Comparison of ENCODE assay signal across 8 cellular contexts in genomic region chr3:107241217-107241616, GRCh38.
DNase-seq lines count a peak whose midpoint lies in the region; ATAC-seq, FAIRE-seq and TF ChIP-seq lines count a peak whose summit lies in the region.

No MANE protein-coding gene starts in this region.

- no peak overlapping the region for H3K14ac ChIP-seq in H1 (ENCODE audit: insufficient read length)

- peaks cover 16% of the 10 kb centered on the region for H3K36me3 Mint-ChIP-seq in mesothelial cell of epicardium

- no peak overlapping the region for H3K23ac ChIP-seq in H1 (ENCODE audit: insufficient read length)

- no peak overlapping the region for H4K91ac ChIP-seq in H1 (replicated peaks; ENCODE audit: insufficient read length, low read length)

- no peak overlapping the region for H3K18ac ChIP-seq in H1 (ENCODE audit: extremely low read depth, low read length)

- peak; percentile 31 for ATAC-seq in GM18517 (IDR thresholded peaks at IDR 0.05; ENCODE audit: unreplicated experiment)
- ATAC-seq in HG03196 (IDR thresholded peaks at IDR 0.05; ENCODE audit: unreplicated experiment) = peak; percentile 42

- POLR2A ChIA-PET in BJ (lab: Charles Lee) (no interaction called here), H1 (lab: Charles Lee; ENCODE audit: partially characterized antibody) (interaction anchor here (1.1 kb wide), 1 partner anchor 189 kb away, joined by 4 read pairs; no protein-coding TSS in a partner anchor)

- H2BK120ac ChIP-seq in H1 (replicated peaks; ENCODE audit: low read depth, low read length) = no peak overlapping the region

- CTCF ChIA-PET in BJ (lab: Yijun Ruan, JAX) (interaction anchor here (0.6 to 3.3 kb wide), 9 partner anchors 9 to 494 kb away, joined by 3 to 21 read pairs (median 3); no protein-coding TSS in a partner anchor), H1 (lab: Charles Lee; ENCODE audit: partially characterized antibody) (interaction anchor here (1.0 to 1.1 kb wide), 2 partner anchors 35 to 188 kb away, joined by 4 read pairs; no protein-coding TSS in a partner anchor)

- H3K4me3 Mint-ChIP-seq in mesothelial cell of epicardium = peak overlapping the region; percentile 97

- H2AFZ ChIP-seq in H1 (ENCODE audit: low read length) = peak overlapping the region; percentile 83; the same call in 1 of the 2 replicates

- DNase-seq in BJ (ENCODE audit: low read depth) = no peak
- DNase-seq in SK-MEL-5 (ENCODE audit: low read depth, low spot score) = peak; percentile 89
- no peak for DNase-seq in H1 (ENCODE audit: low read depth in 1 of 2, low spot score in 2 of 2)
- no peak for DNase-seq in mesothelial cell of epicardium (ENCODE audit: low spot score in 2 of 2, unreplicated experiment in 2 of 2)
- no peak for DNase-seq in NCI-H128 (lab: John Stamatoyannopoulos, UW; ENCODE audit: unreplicated experiment)

- no peak for TF ChIP-seq POLR2A in H1 (IDR thresholded peaks at IDR 0.05; ENCODE audit: control extremely low read depth in 1 of 2, low read depth in 2 of 2, low read length in 2 of 2)

- H2AK5ac ChIP-seq in H1 (ENCODE audit: low read depth, low read length) = no peak overlapping the region

- in situ Hi-C loops in SK-MEL-5 (cut with HindIII; ENCODE audit: low pct_unique_long_range_greater_than_20kb, low sequenced_read_pairs) = no loop called here

- H3K4me1 ChIP-seq in H1 (replicated peaks in 1 of 4; ENCODE audit: control insufficient read depth in 3 of 4, insufficient read depth in 4 of 4, low read length in 3 of 4) = no peaks in the 10 kb centered on the region; a peak in 1 of 7 replicates
- H3K4me1 ChIP-seq in urinary bladder (ENCODE audit: insufficient read depth) = no peaks in the 10 kb centered on the region

- TF ChIP-seq CTCF in BJ (IDR thresholded peaks at IDR 0.05; ENCODE audit: insufficient read depth, low read depth, low read length) (0 out of 2 replicates have a peak, but pooled peaks have one; percentile 21), H1 (IDR thresholded peaks at IDR 0.05; ENCODE audit: control extremely low read depth in 1 of 3, insufficient read depth in 1 of 3, low read depth in 1 of 3, low read length in 3 of 3) (no peak), mesothelial cell of epicardium (IDR thresholded peaks at IDR 0.05; ENCODE audit: unreplicated experiment) (no peak)

- peak overlapping the region; percentile 64 for H3K4me3 ChIP-seq in BJ (ENCODE audit: low read depth, low read length)
- peak overlapping the region; percentile 59 to 80 (median 78) for H3K4me3 ChIP-seq in H1 (ENCODE audit: extremely low read depth in 1 of 4, insufficient read depth in 2 of 4, low read depth in 3 of 4, low read length in 4 of 4)
- peak overlapping the region; percentile 71 for H3K4me3 ChIP-seq in urinary bladder (ENCODE audit: low read depth, low read length)

- peak overlapping the region; percentile 93 for H3K27ac Mint-ChIP-seq in mesothelial cell of epicardium

- H4K8ac ChIP-seq in H1 (ENCODE audit: extremely low read depth, insufficient read depth, low read length) = no peak overlapping the region

- H3K9ac ChIP-seq in H1 (replicated peaks in 1 of 4; ENCODE audit: extremely low read depth in 1 of 4, low read depth in 3 of 4, low read length in 3 of 4) = no peak overlapping the region

- H4K5ac ChIP-seq in H1 (ENCODE audit: insufficient read length, low read depth, low read length) = no peak overlapping the region

- FAIRE-seq in H1 (lab: Jason Lieb, UNC) = no peak

- no peaks in the 10 kb centered on the region for H3K27me3 Mint-ChIP-seq in mesothelial cell of epicardium (ENCODE audit: low read depth)

- H3K79me2 ChIP-seq in H1 (ENCODE audit: control insufficient read depth in 1 of 2, insufficient read depth in 2 of 2, low read length in 2 of 2) = no peaks in the 10 kb centered on the region

- H2BK20ac ChIP-seq in H1 (ENCODE audit: low read length) = no peak overlapping the region

- H2BK12ac ChIP-seq in H1 (ENCODE audit: low read depth, low read length) = no peak overlapping the region

- 25% methylated on average over 7 of the region's 7 CpGs; no CpG with 5 or more reads in 1 of the 2 experiments for WGBS in H1 (ENCODE audit: extremely low coverage in 1 of 2, insufficient coverage in 1 of 2, insufficient read length in 1 of 2, insufficient replicate concordance in 2 of 2, low coverage in 1 of 2, low lambda C conversion rate in 2 of 2, missing lambda C conversion rate in 1 of 2), 2 experiments
- WGBS in urinary bladder = 3% methylated on average over 7 of the region's 7 CpGs

- H3K4me2 ChIP-seq in H1 (ENCODE audit: insufficient read depth in 1 of 2, low read depth in 2 of 2, low read length in 2 of 2) = peak overlapping the region; percentile 89 to 93

- no peaks in the 10 kb centered on the region for H3K36me3 ChIP-seq in BJ (ENCODE audit: control insufficient read depth, insufficient read depth, low read length)
- H3K36me3 ChIP-seq in H1 (ENCODE audit: control insufficient read depth in 2 of 4, insufficient read depth in 4 of 4, low read length in 3 of 4) = no peaks in the 10 kb centered on the region
- no peaks in the 10 kb centered on the region for H3K36me3 ChIP-seq in urinary bladder (ENCODE audit: insufficient read depth)

- H3K56ac ChIP-seq in H1 (replicated peaks; ENCODE audit: insufficient read length, low read depth, low read length) = no peak overlapping the region

- no peaks in the 10 kb centered on the region for H3K79me1 ChIP-seq in H1 (ENCODE audit: low read depth, low read length)

- H3K27me3 ChIP-seq in BJ (ENCODE audit: control insufficient read depth, insufficient read depth, low read length) (no peaks in the 10 kb centered on the region), H1 (replicated peaks in 1 of 4; ENCODE audit: control insufficient read depth in 3 of 4, extremely low read depth in 1 of 4, insufficient read depth in 3 of 4, low read length in 3 of 4) (peaks cover 0 to 8% (median 4%) of the 10 kb centered on the region in 4 experiments; a peak in 4 of 7 replicates)

- H2BK5ac ChIP-seq in H1 (ENCODE audit: low read depth, low read length) = no peak overlapping the region

- no peaks in the 10 kb centered on the region for H3K9me3 Mint-ChIP-seq in mesothelial cell of epicardium

- TF ChIP-seq RAD21 in H1 (IDR thresholded peaks at IDR 0.05 in 1 of 2, conservative IDR thresholded peaks at IDR 0.05 in 1 of 2; ENCODE audit: low read depth in 2 of 2, low read length in 2 of 2) = no peak

- H4K20me1 ChIP-seq in H1 (replicated peaks in 1 of 2; ENCODE audit: control insufficient read depth in 1 of 2, insufficient read depth in 2 of 2, low read length in 2 of 2) = peaks cover 0 to 2% of the 10 kb centered on the region in 2 experiments

- H3K4me1 Mint-ChIP-seq in mesothelial cell of epicardium = peaks cover 44% of the 10 kb centered on the region

- no peak overlapping the region for H3K4ac ChIP-seq in H1 (replicated peaks; ENCODE audit: insufficient read length, low read depth, low read length)

- no peak for TF ChIP-seq EP300 in H1 (IDR thresholded peaks at IDR 0.05; ENCODE audit: borderline replicate concordance in 1 of 2, low read depth in 2 of 2, low read length in 2 of 2)

- H3K27ac ChIP-seq in H1 (ENCODE audit: low read depth, low read length) (no peak overlapping the region), urinary bladder (ENCODE audit: low read depth) (no peak overlapping the region)

- no peak overlapping the region for H2BK15ac ChIP-seq in H1 (ENCODE audit: low read length)

- H3K23me2 ChIP-seq in H1 (ENCODE audit: low read depth, low read length) = peaks cover 9% of the 10 kb centered on the region

- H3K9me3 ChIP-seq in H1 (ENCODE audit: insufficient read depth in 2 of 2, low read depth in 1 of 2, low read length in 1 of 2) = no peaks in the 10 kb centered on the region

TF ChIP-seq in H1, 55 proteins besides CTCF, POLR2A, EP300 and RAD21:
- TF ChIP-seq CHD2 (IDR thresholded peaks at IDR 0.05; ENCODE audit: low read length) = 0 out of 2 replicates have a peak, but pooled peaks have one; percentile 9
- TF ChIP-seq ATF3 (IDR thresholded peaks at IDR 0.05; ENCODE audit: insufficient read depth, low read depth, low read length) = no peak
- no peak for TF ChIP-seq CREB1 (IDR thresholded peaks at IDR 0.05)
- no peak for TF ChIP-seq ZNF274 (IDR thresholded peaks at IDR 0.05; ENCODE audit: borderline replicate concordance, extremely low read depth, low read length)
- 0 out of 2 replicates have a peak, but pooled peaks have one; percentile 10 for TF ChIP-seq TAF1 (IDR thresholded peaks at IDR 0.05; ENCODE audit: low read depth, low read length)
- no peak for TF ChIP-seq EZH2 (IDR thresholded peaks at IDR 0.05; ENCODE audit: low read depth, low read length, severe bottlenecking)
- TF ChIP-seq NRF1 (IDR thresholded peaks at IDR 0.05; ENCODE audit: low read depth, low read length) = no peak
